Comparison of ENCODE assay signal across 8 cellular contexts in genomic region chr22:40055143-40055926, GRCh38.
A peak's percentile ranks its signal among the peaks of the same experiment; 100 is the strongest.
DNase-seq lines count a peak whose midpoint lies in the region; ATAC-seq and TF ChIP-seq lines count a peak whose summit lies in the region.

No MANE protein-coding gene starts in this region.

- H3K4me1 ChIP-seq in HUES48 (ENCODE audit: control insufficient read depth, insufficient read depth, low read length): peaks cover 48% of the 10 kb centered on the region
- no peaks in the 10 kb centered on the region for H3K4me1 ChIP-seq in Caco-2

- BruUV-seq in Caco-2 (replicated peaks; lab: Mats Ljungman, UMichigan): no TSS peak

- POLR2A ChIA-PET in Caco-2 (lab: Charles Lee): interaction anchor here (1.3 kb wide), 1 partner anchor 11 kb away, joined by 5 read pairs; no protein-coding TSS in a partner anchor

- peak; percentile 41 for ATAC-seq in GM19468 (IDR thresholded peaks at IDR 0.05; ENCODE audit: extremely low read depth, unreplicated experiment)
- peak; percentile 91 for ATAC-seq in effector memory CD8-positive, alpha-beta T cell (replicated peaks)

- no peaks in the 10 kb centered on the region for H3K9me3 Mint-ChIP-seq in effector memory CD8-positive, alpha-beta T cell
- H3K9me3 Mint-ChIP-seq in Caco-2 (ENCODE audit: unreplicated experiment) (no peaks in the 10 kb centered on the region), HFFc6 (no peaks in the 10 kb centered on the region)

- H3K36me3 Mint-ChIP-seq in effector memory CD8-positive, alpha-beta T cell (ENCODE audit: insufficient read depth): peaks cover 10% of the 10 kb centered on the region
- H3K36me3 Mint-ChIP-seq in Caco-2 (ENCODE audit: insufficient read depth, unreplicated experiment): no peaks in the 10 kb centered on the region
- H3K36me3 Mint-ChIP-seq in HFFc6 (ENCODE audit: low read depth): no peaks in the 10 kb centered on the region

- TF ChIP-seq CTCF in Caco-2 (IDR thresholded peaks at IDR 0.05; ENCODE audit: insufficient read depth in 1 of 2, low read depth in 1 of 2, low read length in 1 of 2, severe bottlenecking in 1 of 2, unreplicated experiment in 1 of 2): no peak
- TF ChIP-seq CTCF in HFFc6 (IDR thresholded peaks at IDR 0.05): no peak

- H3K9me3 ChIP-seq in HUES48 (ENCODE audit: control insufficient read depth, insufficient read depth, low read length) (no peaks in the 10 kb centered on the region), Caco-2 (no peaks in the 10 kb centered on the region)

- peak overlapping the region; percentile 60 to 72 for H3K4me3 Mint-ChIP-seq in effector memory CD8-positive, alpha-beta T cell
- H3K4me3 Mint-ChIP-seq in Caco-2 (ENCODE audit: unreplicated experiment): no peak overlapping the region
- no peak overlapping the region for H3K4me3 Mint-ChIP-seq in HFFc6

- peak overlapping the region; percentile 32 for H3K27ac ChIP-seq in HUES48 (ENCODE audit: low read depth, low read length)

- H3K27ac Mint-ChIP-seq in effector memory CD8-positive, alpha-beta T cell: peak overlapping the region; percentile 47 to 86
- no peak overlapping the region for H3K27ac Mint-ChIP-seq in Caco-2 (ENCODE audit: unreplicated experiment)
- H3K27ac Mint-ChIP-seq in HFFc6: no peak overlapping the region

- CTCF ChIA-PET in Caco-2 (lab: Charles Lee): interaction anchor here (0.6 to 2.0 kb wide), 2 partner anchors 11 to 1467 kb away, joined by 5 read pairs; no protein-coding TSS in a partner anchor

- intact Hi-C loops in Caco-2 (cut with micrococcal nuclease; ENCODE audit: unreplicated experiment): no loop called here

- peaks cover 52 to 75% of the 10 kb centered on the region in 2 donors for H3K4me1 Mint-ChIP-seq in effector memory CD8-positive, alpha-beta T cell (ENCODE audit: low read depth in 2 of 2)
- H3K4me1 Mint-ChIP-seq in Caco-2 (ENCODE audit: low read depth, unreplicated experiment): no peaks in the 10 kb centered on the region
- H3K4me1 Mint-ChIP-seq in HFFc6 (ENCODE audit: low read depth): peaks cover 19% of the 10 kb centered on the region

- H3K36me3 ChIP-seq in HUES48 (ENCODE audit: control insufficient read depth, insufficient read depth, low read length): no peaks in the 10 kb centered on the region
- no peaks in the 10 kb centered on the region for H3K36me3 ChIP-seq in Caco-2 (ENCODE audit: control insufficient read depth, insufficient read depth, low read length)

- DNase-seq in GF-D8 (lab: John Stamatoyannopoulos, UW) (peak; percentile 47), NCI-H748 treated with DMSO at 0.1 percent for 48 hours (lab: John Stamatoyannopoulos, UW) (no peak), retina (no peak), Caco-2 (no peak), HFFc6 (no peak)
- DNase-seq in effector memory CD8-positive, alpha-beta T cell: peak in 2 of 3 experiments; percentile 10

- H3K4me3 ChIP-seq in HUES48 (ENCODE audit: low read depth, low read length) (no peak overlapping the region), Caco-2 (ENCODE audit: low read depth, low read length) (no peak overlapping the region)

- H3K27me3 ChIP-seq in HUES48 (ENCODE audit: control insufficient read depth, insufficient read depth, low read length) (no peaks in the 10 kb centered on the region), Caco-2 (replicated peaks; ENCODE audit: control insufficient read depth, insufficient read depth, low read length) (no peaks in the 10 kb centered on the region)

- no peak overlapping the region for H3K9ac ChIP-seq in HUES48 (ENCODE audit: low read depth, low read length)

- H3K27me3 Mint-ChIP-seq in effector memory CD8-positive, alpha-beta T cell: no peaks in the 10 kb centered on the region
- no peaks in the 10 kb centered on the region for H3K27me3 Mint-ChIP-seq in Caco-2 (ENCODE audit: insufficient read depth, unreplicated experiment)
- peaks cover 7% of the 10 kb centered on the region for H3K27me3 Mint-ChIP-seq in HFFc6 (ENCODE audit: insufficient read depth)

Comparison
In these comparisons a context has a peak if more than half of its experiments do, and no peak if none do; other contexts are left out.
1. DNase-seq: peak in GF-D8 (single experiment) and effector memory CD8-positive, alpha-beta T cell (2 of 3); none in NCI-H748 treated with DMSO at 0.1 percent for 48 hours (single experiment), retina (single experiment), Caco-2 (0 of 2) and HFFc6 (single experiment).
2. H3K27ac Mint-ChIP-seq: peak in effector memory CD8-positive, alpha-beta T cell (2 of 2); none in Caco-2 (single experiment) and HFFc6 (single experiment).
3. H3K4me3 Mint-ChIP-seq: peak in effector memory CD8-positive, alpha-beta T cell (2 of 2); none in Caco-2 (single experiment) and HFFc6 (single experiment).